ENCODE assay signal across 6 cellular contexts in the genomic region with DNA sequence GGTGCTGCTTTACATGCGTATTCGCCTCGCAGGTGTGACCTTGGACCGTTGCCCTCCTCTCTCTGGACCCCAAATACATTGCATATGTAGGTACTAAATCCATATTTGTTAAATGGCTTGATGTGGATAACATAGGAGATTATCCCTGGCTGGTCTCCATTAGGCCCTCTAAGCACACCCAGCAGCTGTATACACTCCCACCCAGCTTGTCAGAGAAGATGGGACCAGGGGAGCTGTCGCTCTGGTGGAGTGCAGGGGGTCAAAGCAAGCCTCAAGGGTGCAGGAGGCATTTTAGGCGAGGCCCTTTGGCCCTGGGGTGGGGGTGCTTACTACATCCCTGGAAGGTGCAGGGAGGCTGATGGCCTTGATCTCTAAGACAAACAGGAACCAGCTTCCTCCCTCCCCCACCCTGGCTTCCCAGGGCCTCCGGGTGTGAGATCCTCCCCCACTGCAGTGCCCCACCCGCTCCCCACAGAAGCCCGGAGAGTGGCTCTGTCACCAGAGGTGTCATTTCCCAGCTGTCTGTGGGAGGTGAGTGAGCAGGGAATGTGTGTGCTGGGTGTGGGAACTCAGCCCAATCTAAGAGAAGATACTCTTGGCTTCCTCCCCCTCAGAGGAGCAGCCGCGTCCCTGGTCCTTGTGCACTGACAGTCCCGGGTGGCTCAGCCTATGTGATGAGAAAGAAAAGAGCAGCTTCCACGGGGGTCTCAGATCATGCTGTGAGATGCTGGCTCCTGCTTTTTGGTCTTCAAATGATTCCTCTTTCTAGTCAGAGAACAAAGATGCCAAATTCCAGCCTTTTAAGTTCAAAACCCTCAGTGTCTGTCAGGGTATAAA. TPM values are rescaled to one million over a fixed set of nuclear protein-coding genes. Genes with fewer than 3 reads are reported as not detected.
DNase-seq lines count a peak whose midpoint lies in the region; ATAC-seq, FAIRE-seq and TF ChIP-seq lines count a peak whose summit lies in the region.

No MANE protein-coding gene starts in this region.

- no peaks in the 10 kb centered on the region for H3K27me3 ChIP-seq in MG63
- no peaks in the 10 kb centered on the region for H3K27me3 ChIP-seq in stomach

- POLR2A ChIA-PET in A549 (lab: Yijun Ruan, JAX) = interaction anchor here (0.6 to 1.5 kb wide), 3 partner anchors 9 to 285 kb away, joined by 3 to 22 read pairs (median 3); no protein-coding TSS in a partner anchor

- WGBS in A549 (ENCODE audit: missing lambda C conversion rate) = 26% methylated on average over 11 of the region's 13 CpGs
- WGBS in stomach, 5 donors = 26 to 32% (median 28%) methylated on average over 10 to 13 of the region's 13 CpGs

- no peaks in the 10 kb centered on the region for H3K9me3 ChIP-seq in A549
- H3K9me3 ChIP-seq in MG63 = no peaks in the 10 kb centered on the region
- no peaks in the 10 kb centered on the region for H3K9me3 ChIP-seq in kidney (ENCODE audit: control insufficient read depth in 1 of 2, low read length in 2 of 2)
- no peaks in the 10 kb centered on the region for H3K9me3 ChIP-seq in stomach

- H3K4me1 ChIP-seq in A549 (peaks cover 34% of the 10 kb centered on the region), kidney (ENCODE audit: control insufficient read depth in 1 of 2, insufficient read depth in 1 of 2, low read depth in 1 of 2, low read length in 2 of 2) (peaks cover 22 to 24% of the 10 kb centered on the region in 2 donors), stomach (peaks cover 35 to 52% (median 45%) of the 10 kb centered on the region in 4 donors)

- TF ChIP-seq CTCF in A549 (IDR thresholded peaks at IDR 0.05) = no peak
- no peak for TF ChIP-seq CTCF in kidney (IDR thresholded peaks at IDR 0.05; ENCODE audit: borderline replicate concordance, extremely low read depth, insufficient read depth)
- no peak for TF ChIP-seq CTCF in stomach (IDR thresholded peaks at IDR 0.05)

- TF ChIP-seq POLR2A in A549 (IDR thresholded peaks at IDR 0.05; ENCODE audit: low read length) (no peak), stomach (IDR thresholded peaks at IDR 0.05) (no peak)

- peaks cover 22% of the 10 kb centered on the region for H3K36me3 ChIP-seq in MG63
- H3K36me3 ChIP-seq in kidney (ENCODE audit: control insufficient read depth in 1 of 2, insufficient read depth in 2 of 2, low read length in 2 of 2) = peaks cover 2 to 14% of the 10 kb centered on the region in 2 donors
- peaks cover 17 to 28% (median 24%) of the 10 kb centered on the region in 4 donors for H3K36me3 ChIP-seq in stomach

- H3K4me3 ChIP-seq in A549 = no peak overlapping the region
- no peak overlapping the region; the same call in 1 of the 2 replicates for H3K4me3 ChIP-seq in MG63
- no peak overlapping the region for H3K4me3 ChIP-seq in kidney (ENCODE audit: low read length in 2 of 2)
- H3K4me3 ChIP-seq in stomach = no peak overlapping the region

- FAIRE-seq in A549 (lab: Jason Lieb, UNC) (no peak), kidney (lab: Jason Lieb, UNC) (no peak)

- TF ChIP-seq RAD21 in A549 (conservative IDR thresholded peaks at IDR 0.05 in 1 of 2, IDR thresholded peaks at IDR 0.05 in 1 of 2) = no peak

- peak; percentile 33 to 57; a peak in 5 of 6 replicates for ATAC-seq in A549
- no peak for ATAC-seq in GM18861 (IDR thresholded peaks at IDR 0.05; ENCODE audit: unreplicated experiment)

- no peak for TF ChIP-seq EP300 in A549 (IDR thresholded peaks at IDR 0.05)
- TF ChIP-seq EP300 in stomach (IDR thresholded peaks at IDR 0.05) = no peak

- peak overlapping the region; percentile 85 for H3K4me2 ChIP-seq in A549

- CTCF ChIA-PET in A549 (lab: Yijun Ruan, JAX) = interaction anchor here (0.8 to 7.5 kb wide), 6 partner anchors 9 to 90 kb away, joined by 3 to 116 read pairs (median 6); a partner anchor contains a TSS

- intact Hi-C loops in kidney (cut with DNase I) (no loop called here), stomach (cut with DNase I; ENCODE audit: low total_unique reads) (no loop called here)

- DNase-seq in A549 (ENCODE audit: low read depth in 1 of 2, low spot score in 1 of 2) = peak; percentile 48 to 76
- DNase-seq in MG63 = peak; percentile 56
- DNase-seq in activated effector memory CD4-positive, alpha-beta T cell treated with anti-CD3 and anti-CD28 coated beads, Interleukin-2, amount 50 U/mL, for 16 hours = peak; percentile 89
- DNase-seq in kidney = peak; percentile 91
- peak; percentile 55 for DNase-seq in stomach

- H3K27ac ChIP-seq in A549 = peak overlapping the region; percentile 92 to 98
- H3K27ac ChIP-seq in kidney (ENCODE audit: low read depth in 2 of 2, low read length in 2 of 2) = peak overlapping the region in 1 of 2 donors; percentile 86
- peak overlapping the region; percentile 98 to 100 (median 99) for H3K27ac ChIP-seq in stomach

- peak overlapping the region in 1 of 2 donors; percentile 12 for H3K9ac ChIP-seq in kidney (ENCODE audit: low read length in 2 of 2)

TF ChIP-seq in A549, 52 proteins besides CTCF, POLR2A, EP300 and RAD21 (continues in another document):
- TF ChIP-seq GATA3 (IDR thresholded peaks at IDR 0.05; ENCODE audit: borderline replicate concordance) (no peak), RNF2 (IDR thresholded peaks at IDR 0.05; ENCODE audit: borderline replicate concordance, low read depth) (no peak), RFX5 (IDR thresholded peaks at IDR 0.05) (no peak)
- TF ChIP-seq, protein P1, sequence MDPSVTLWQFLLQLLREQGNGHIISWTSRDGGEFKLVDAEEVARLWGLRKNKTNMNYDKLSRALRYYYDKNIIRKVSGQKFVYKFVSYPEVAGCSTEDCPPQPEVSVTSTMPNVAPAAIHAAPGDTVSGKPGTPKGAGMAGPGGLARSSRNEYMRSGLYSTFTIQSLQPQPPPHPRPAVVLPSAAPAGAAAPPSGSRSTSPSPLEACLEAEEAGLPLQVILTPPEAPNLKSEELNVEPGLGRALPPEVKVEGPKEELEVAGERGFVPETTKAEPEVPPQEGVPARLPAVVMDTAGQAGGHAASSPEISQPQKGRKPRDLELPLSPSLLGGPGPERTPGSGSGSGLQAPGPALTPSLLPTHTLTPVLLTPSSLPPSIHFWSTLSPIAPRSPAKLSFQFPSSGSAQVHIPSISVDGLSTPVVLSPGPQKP (IDR thresholded peaks at IDR 0.05; ENCODE audit: low read depth, low read length) = no peak

RNA-seq across cellular contexts. Expression of a gene that starts 1.4 kb away (rescaled TPM):
- polyA plus RNA-seq in A549 (2011; rRNA removed) (21.7 and 24.7 TPM in 2 replicates), A549 (2017; fragmentation: RNase III; extraction: RNeasy Plus Mini Kit Qiagen cat#74134 plus additional on column Dnase treatment) (19.2 to 23.3 TPM (median 19.3 TPM) in 3 replicates), kidney (ENCODE audit: insufficient read depth, low read depth, low replicate concordance) (124 TPM), stomach (10 to 100 TPM; 32.4 to 58.8 (median 43.1) TPM)
- 20.5 and 26.1 TPM in 2 replicates for polyA plus RNA-seq in A549 (2012; cell fraction: cytosol; rRNA removed)
- polyA plus RNA-seq in A549 (2012; cell fraction: nucleus; rRNA removed) = 23.5 and 36.3 TPM in 2 replicates
- 8.5 and 9.5 TPM in 2 replicates for polyA minus RNA-seq in A549 (2011; rRNA and poly(A)+ RNA removed)
- 0.59 and 3.2 TPM in 2 replicates for total RNA-seq in MG63 (2014; rRNA removed; shearing (Covaris generic); ENCODE audit: low replicate concordance)
- total RNA-seq in kidney (107 TPM), stomach (100 to 1,000 TPM in 1 of 5 donors, 10 to 100 TPM in 2, 1 to 10 TPM in 2; 6.7 to 104 (median 17.3) TPM)

RNA-seq across cellular contexts. Expression of a gene that starts 12.0 kb away (rescaled TPM):
- polyA plus RNA-seq in A549 (2011; rRNA removed) (21.8 and 22.8 TPM in 2 replicates), A549 (2017; fragmentation: RNase III; extraction: RNeasy Plus Mini Kit Qiagen cat#74134 plus additional on column Dnase treatment) (16.0 to 19.2 TPM (median 17.0 TPM) in 3 replicates), kidney (ENCODE audit: insufficient read depth, low read depth, low replicate concordance) (24.6 TPM), stomach (10 to 100 TPM in 1 of 3 donors, 1 to 10 TPM in 2; 6.3 to 10.3 (median 8.0) TPM)
- polyA plus RNA-seq in A549 (2012; cell fraction: cytosol; rRNA removed) = 27.0 and 28.5 TPM in 2 replicates
- 17.3 and 18.3 TPM in 2 replicates for polyA plus RNA-seq in A549 (2012; cell fraction: nucleus; rRNA removed)
- polyA minus RNA-seq in A549 (2011; rRNA and poly(A)+ RNA removed) = 94.8 and 135 TPM in 2 replicates
- 17.6 and 25.6 TPM in 2 replicates for total RNA-seq in MG63 (2014; rRNA removed; shearing (Covaris generic); ENCODE audit: low replicate concordance)
- total RNA-seq in kidney (23.4 TPM), stomach (10 to 100 TPM in 3 of 5 donors, 1 to 10 TPM in 2; 5.2 to 37.6 (median 14.9) TPM)

RNA-seq across cellular contexts. Expression of a gene that starts 12.0 kb away (rescaled TPM):
- polyA plus RNA-seq in A549 (2011; rRNA removed) (5.5 and 5.6 TPM in 2 replicates), A549 (2017; fragmentation: RNase III; extraction: RNeasy Plus Mini Kit Qiagen cat#74134 plus additional on column Dnase treatment) (6.8 to 8.7 TPM (median 8.4 TPM) in 3 replicates), kidney (ENCODE audit: insufficient read depth, low read depth, low replicate concordance) (25.2 TPM), stomach (10 to 100 TPM; 47.2 to 69.4 (median 66.7) TPM)
- 7.4 and 10.9 TPM in 2 replicates for polyA plus RNA-seq in A549 (2012; cell fraction: cytosol; rRNA removed)
- 53.8 and 57.6 TPM in 2 replicates for polyA plus RNA-seq in A549 (2012; cell fraction: nucleus; rRNA removed)
- polyA minus RNA-seq in A549 (2011; rRNA and poly(A)+ RNA removed) = 13.7 and 34.7 TPM in 2 replicates
- 1.3 and 7.9 TPM in 2 replicates for total RNA-seq in MG63 (2014; rRNA removed; shearing (Covaris generic); ENCODE audit: low replicate concordance)
- total RNA-seq in kidney (161 TPM), stomach (100 to 1,000 TPM in 3 of 5 donors, 10 to 100 TPM in 2; 16.2 to 163 (median 137) TPM)

RNA-seq across cellular contexts. Expression of a gene that starts 25.8 kb away (rescaled TPM):
- 3.0 and 3.3 TPM in 2 replicates for polyA plus RNA-seq in A549 (2011; rRNA removed)
- polyA plus RNA-seq in A549 (2012; cell fraction: cytosol; rRNA removed) = 4.7 and 6.0 TPM in 2 replicates
- polyA plus RNA-seq in A549 (2012; cell fraction: nucleus; rRNA removed) = 5.1 and 6.7 TPM in 2 replicates
- 4.1 to 6.6 TPM (median 6.1 TPM) in 3 replicates for polyA plus RNA-seq in A549 (2017; fragmentation: RNase III; extraction: RNeasy Plus Mini Kit Qiagen cat#74134 plus additional on column Dnase treatment)
- 3.4 and 3.8 TPM in 2 replicates for polyA minus RNA-seq in A549 (2011; rRNA and poly(A)+ RNA removed)
- total RNA-seq in MG63 (2014; rRNA removed; shearing (Covaris generic); ENCODE audit: low replicate concordance) = 8.6 and 17.3 TPM in 2 replicates
- 8.6 TPM for total RNA-seq in kidney
- 15.4 TPM for polyA plus RNA-seq in kidney (ENCODE audit: insufficient read depth, low read depth, low replicate concordance)
- total RNA-seq in stomach = 10 to 100 TPM in 2 of 5 donors, 1 to 10 TPM in 2, under 1 TPM in 1; 0.58 to 70.1 (median 4.6) TPM
- 1 to 10 TPM; 6.6 to 9.2 (median 7.9) TPM for polyA plus RNA-seq in stomach

RNA-seq across cellular contexts. Expression of a gene that starts 40.3 kb away (rescaled TPM):
- 0.56 and 0.58 TPM in 2 replicates for polyA plus RNA-seq in A549 (2011; rRNA removed)
- 1.9 and 2.5 TPM in 2 replicates for polyA plus RNA-seq in A549 (2012; cell fraction: cytosol; rRNA removed)
- polyA plus RNA-seq in A549 (2012; cell fraction: nucleus; rRNA removed) = 5.0 and 10.2 TPM in 2 replicates
- polyA plus RNA-seq in A549 (2017; fragmentation: RNase III; extraction: RNeasy Plus Mini Kit Qiagen cat#74134 plus additional on column Dnase treatment) = 0.67 to 1.4 TPM (median 0.72 TPM) in 3 replicates
- 0.24 and 0.50 TPM in 2 replicates for polyA minus RNA-seq in A549 (2011; rRNA and poly(A)+ RNA removed)
- total RNA-seq in MG63 (2014; rRNA removed; shearing (Covaris generic); ENCODE audit: low replicate concordance) = not detected in 2 replicates
- total RNA-seq in kidney = 0.25 TPM
- not detected for polyA plus RNA-seq in kidney (ENCODE audit: insufficient read depth, low read depth, low replicate concordance)
- total RNA-seq in stomach = not detected
- under 1 TPM in 2 of 3 donors, not detected in 1; 0.58 to 0.92 TPM for polyA plus RNA-seq in stomach
